11 cellular contexts compared by ENCODE assay signal in the genomic region with DNA sequence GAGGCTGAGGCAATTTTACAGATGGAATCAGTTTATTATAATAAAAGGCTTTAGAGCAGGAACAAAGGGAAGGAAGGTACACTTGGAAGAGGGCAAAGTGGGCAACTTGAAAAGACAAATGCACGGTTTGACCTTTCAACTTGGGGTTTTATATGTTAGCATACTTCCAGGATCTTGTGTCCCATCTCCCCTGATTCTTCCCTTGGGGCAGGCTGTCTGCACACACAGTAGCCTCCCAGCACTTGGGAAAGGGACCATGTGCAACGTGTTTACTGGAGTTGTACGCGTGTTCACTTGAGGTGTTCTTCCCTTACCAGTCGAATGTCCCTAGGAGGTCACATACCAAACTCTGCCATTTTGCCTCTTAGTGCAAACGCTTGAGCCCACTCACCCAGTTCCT.
"Had no signal": no experiment of that assay in that cellular context is flagged by ENCODE, and none has a peak within 500 bp of the region (broad histone marks: within the 10 kb centered on the region; RNA-seq: fewer than 3 reads in every experiment).

No MANE protein-coding gene starts in this region.

- DNase-seq: GM23248, GOT3, H7, H9, HCEC 1CT, HFFc6 had no signal

- ATAC-seq: GM23338, HCT116 had no signal

- H3K4me3 ChIP-seq: GM23248, GM23338, HAP-1 had no signal

- H3K4me2 ChIP-seq: GM23338 had no signal

- FAIRE-seq: H1, H54 had no signal

- H2AFZ ChIP-seq: GM23248, GM23338 had no signal

- H3K9ac ChIP-seq: GM23248 had no signal

- H3K27ac Mint-ChIP-seq: GM23338, H9, HFFc6 had no signal

- H3K4me3 Mint-ChIP-seq: GM23338, H9, HFFc6 had no signal

- H3K27ac ChIP-seq: GM23248 had no signal

- H3K9me3 Mint-ChIP-seq: GM23338, H9, HFFc6 had no signal
